12 cellular contexts compared by ENCODE assay signal in the genomic region with DNA sequence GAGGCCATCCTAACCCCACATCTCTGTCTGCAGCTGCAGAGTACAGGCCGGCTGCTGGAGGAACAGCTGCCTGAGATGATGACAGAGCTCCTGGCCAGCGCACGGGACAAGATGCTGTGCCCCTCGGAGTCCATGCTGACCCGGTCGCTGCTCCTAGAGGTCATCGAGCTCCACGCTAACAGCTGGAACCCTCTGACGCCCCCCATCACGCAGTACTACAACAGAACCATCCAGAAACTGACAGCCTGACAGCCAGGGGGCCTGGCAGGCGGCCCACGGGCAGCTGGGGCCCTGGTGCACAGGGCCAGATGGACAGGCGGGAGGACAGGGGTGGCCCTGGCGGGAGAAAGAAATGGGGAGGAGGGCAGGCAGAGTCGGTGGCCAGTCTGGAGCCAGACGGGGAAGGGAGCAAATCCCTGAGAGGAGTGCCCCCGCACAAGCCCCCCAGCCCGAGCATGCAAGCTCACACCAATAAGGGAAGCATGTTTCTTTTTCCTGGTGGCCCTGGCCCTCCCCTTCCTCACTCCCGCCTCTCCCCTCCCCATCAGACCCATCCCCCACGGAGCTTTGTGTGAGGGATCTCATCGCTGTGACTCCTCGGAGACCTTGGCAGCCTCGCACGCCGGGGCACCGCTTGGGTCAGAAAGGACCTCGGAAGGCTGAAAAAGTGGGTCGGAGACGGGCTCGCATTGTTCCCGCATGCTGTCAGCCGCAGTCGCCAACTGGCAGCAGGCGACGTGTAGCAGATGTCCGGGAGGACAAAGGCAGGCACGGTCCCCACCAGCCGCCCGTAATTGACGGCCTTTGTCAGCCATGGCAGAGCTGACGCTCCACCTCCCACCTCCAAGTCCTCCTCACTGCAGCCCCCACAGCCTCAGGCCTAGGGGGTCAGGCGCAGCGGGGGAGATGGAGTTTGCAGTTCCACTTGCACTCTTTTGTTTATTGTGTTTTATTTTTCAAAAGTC.
DNase-seq lines count a peak whose midpoint lies in the region; ATAC-seq and TF ChIP-seq lines count a peak whose summit lies in the region.
"Had no signal": no experiment of that assay in that cellular context is flagged by ENCODE, and none has a peak within 500 bp of the region (broad histone marks: within the 10 kb centered on the region; RNA-seq: fewer than 3 reads in every experiment).

No MANE protein-coding gene starts in this region.

- TF ChIP-seq CTCF in vagina (IDR thresholded peaks at IDR 0.05), result no peak

- no peaks in the 10 kb centered on the region for H3K9me3 Mint-ChIP-seq in stimulated activated naive CD8-positive, alpha-beta T cell treated with anti-CD3 and anti-CD28 coated beads, Interleukin-15, Interleukin-2, amounts not matched to agents 100 ng/mL and 50 ng/mL, for 24 hours
- peaks cover 0 to under 1% of the 10 kb centered on the region in 2 donors for H3K9me3 Mint-ChIP-seq in stimulated activated naive CD8-positive, alpha-beta T cell treated with anti-CD3 and anti-CD28 coated beads, Interleukin-15, amount 100 ng/mL, for 72 hours
- peaks cover 2% of the 10 kb centered on the region for H3K9me3 Mint-ChIP-seq in activated CD4-positive, alpha-beta memory T cell treated with anti-CD3 and anti-CD28 coated beads, Interleukin-2, amount 10 ng/mL, durations not matched to agents 7 days and 5 days

- CTCF ChIA-PET in activated CD4-positive, alpha-beta memory T cell treated with anti-CD3 and anti-CD28 coated beads, Interleukin-2, amount 10 ng/mL, durations not matched to agents 7 days and 5 days (lab: Charles Lee), result no interaction called here

- no peak for DNase-seq in stimulated activated naive CD8-positive, alpha-beta T cell treated with anti-CD3 and anti-CD28 coated beads, Interleukin-15, amount 100 ng/mL, for 72 hours
- DNase-seq in mesendoderm (peak; percentile 89), vagina (ENCODE audit: extremely low spot score in 2 of 2) (no peak)
- DNase-seq in activated CD4-positive, alpha-beta memory T cell treated with anti-CD3 and anti-CD28 coated beads, Interleukin-2, amount 10 ng/mL, durations not matched to agents 7 days and 5 days, result no peak
- DNase-seq: activated CD8-positive, alpha-beta memory T cell treated with anti-CD3 and anti-CD28 coated beads, Interleukin-2, amount 50 U/mL, for 48 hours; dermis blood vessel endothelial cell; stimulated activated CD4-positive, alpha-beta T cell treated with anti-CD3 and anti-CD28 coated beads, Interleukin-12 subunit alpha, Interleukin-12 subunit beta, amount 100 ng/mL, for 4 hours; stimulated activated naive CD8-positive, alpha-beta T cell treated with anti-CD3 and anti-CD28 coated beads, Interleukin-15, Interleukin-2, amounts not matched to agents 100 U/mL and 50 U/mL, for 24 hours had no signal

- POLR2A ChIA-PET in activated CD4-positive, alpha-beta memory T cell treated with anti-CD3 and anti-CD28 coated beads, Interleukin-2, amount 10 ng/mL, durations not matched to agents 7 days and 5 days (lab: Charles Lee), result interaction anchor here (2.0 kb wide), 1 partner anchor 9 kb away, joined by 7 read pairs; no protein-coding TSS in a partner anchor

- no peak overlapping the region for H3K4me3 Mint-ChIP-seq in stimulated activated naive CD8-positive, alpha-beta T cell treated with anti-CD3 and anti-CD28 coated beads, Interleukin-15, Interleukin-2, amounts not matched to agents 100 ng/mL and 50 ng/mL, for 24 hours
- H3K4me3 Mint-ChIP-seq in stimulated activated naive CD8-positive, alpha-beta T cell treated with anti-CD3 and anti-CD28 coated beads, Interleukin-15, amount 100 ng/mL, for 72 hours, result no peak overlapping the region
- no peak overlapping the region for H3K4me3 Mint-ChIP-seq in activated CD4-positive, alpha-beta memory T cell treated with anti-CD3 and anti-CD28 coated beads, Interleukin-2, amount 10 ng/mL, durations not matched to agents 7 days and 5 days

- no peaks in the 10 kb centered on the region for H3K27me3 Mint-ChIP-seq in stimulated activated naive CD8-positive, alpha-beta T cell treated with anti-CD3 and anti-CD28 coated beads, Interleukin-15, Interleukin-2, amounts not matched to agents 100 ng/mL and 50 ng/mL, for 24 hours
- H3K27me3 Mint-ChIP-seq in stimulated activated naive CD8-positive, alpha-beta T cell treated with anti-CD3 and anti-CD28 coated beads, Interleukin-15, amount 100 ng/mL, for 72 hours, result no peaks in the 10 kb centered on the region
- no peaks in the 10 kb centered on the region for H3K27me3 Mint-ChIP-seq in activated CD4-positive, alpha-beta memory T cell treated with anti-CD3 and anti-CD28 coated beads, Interleukin-2, amount 10 ng/mL, durations not matched to agents 7 days and 5 days

- H3K4me2 ChIP-seq in mesendoderm (ENCODE audit: low read length), result peak overlapping the region; percentile 56

- intact Hi-C loops in vagina (cut with DNase I), result no loop called here

- H3K9me3 ChIP-seq in ectodermal cell (ENCODE audit: control insufficient read depth, low read length) (no peaks in the 10 kb centered on the region), vagina (no peaks in the 10 kb centered on the region)

- H3K4me1 ChIP-seq in ectodermal cell (ENCODE audit: control insufficient read depth, insufficient read depth, low read length) (peaks cover 34% of the 10 kb centered on the region), mesendoderm (ENCODE audit: control insufficient read depth, low read depth, low read length) (peaks cover 19% of the 10 kb centered on the region), vagina (peaks cover 26% of the 10 kb centered on the region)

- no peaks in the 10 kb centered on the region for H3K79me2 ChIP-seq in mesendoderm (ENCODE audit: control insufficient read depth, insufficient read depth, low read length)

- TF ChIP-seq POLR2A in vagina (IDR thresholded peaks at IDR 0.05), result no peak

- H2BK15ac ChIP-seq in mesendoderm (replicated peaks; ENCODE audit: low read depth), result no peak overlapping the region

- H2BK5ac ChIP-seq in mesendoderm (ENCODE audit: low read length), result peak overlapping the region; percentile 81

- WGBS in ectodermal cell, 2 experiments, result 21 to 24% methylated on average over 42 to 43 of the region's 43 CpGs
- no CpG with 5 or more reads among the region's 43 CpGs for WGBS in mesendoderm (ENCODE audit: extremely low coverage, insufficient coverage, low lambda C conversion rate)

- H3K36me3 ChIP-seq in ectodermal cell (ENCODE audit: control insufficient read depth, insufficient read depth, low read length) (no peaks in the 10 kb centered on the region), mesendoderm (ENCODE audit: control insufficient read depth, insufficient read depth, low read length) (no peaks in the 10 kb centered on the region), vagina (no peaks in the 10 kb centered on the region)

- H3K36me3 Mint-ChIP-seq in stimulated activated naive CD8-positive, alpha-beta T cell treated with anti-CD3 and anti-CD28 coated beads, Interleukin-15, Interleukin-2, amounts not matched to agents 100 ng/mL and 50 ng/mL, for 24 hours (ENCODE audit: low read depth), result no peaks in the 10 kb centered on the region
- peaks cover 2% of the 10 kb centered on the region for H3K36me3 Mint-ChIP-seq in activated CD4-positive, alpha-beta memory T cell treated with anti-CD3 and anti-CD28 coated beads, Interleukin-2, amount 10 ng/mL, durations not matched to agents 7 days and 5 days (ENCODE audit: low read depth)

- H3K56ac ChIP-seq in mesendoderm (ENCODE audit: low read length), result peak overlapping the region; percentile 91

- peak overlapping the region; percentile 46 for H3K4ac ChIP-seq in mesendoderm (ENCODE audit: low read depth, low read length)

- H3K27me3 ChIP-seq in ectodermal cell (ENCODE audit: control insufficient read depth, insufficient read depth, low read length, poor library complexity, severe bottlenecking) (no peaks in the 10 kb centered on the region), mesendoderm (ENCODE audit: insufficient read depth, low read length, poor library complexity) (no peaks in the 10 kb centered on the region), vagina (no peaks in the 10 kb centered on the region)

- ATAC-seq in stimulated activated naive CD8-positive, alpha-beta T cell treated with anti-CD3 and anti-CD28 coated beads, Interleukin-15, amount 100 ng/mL, for 72 hours, result no peak
- ATAC-seq in HG03342 (IDR thresholded peaks at IDR 0.05; ENCODE audit: unreplicated experiment) (no peak), HG03139 (IDR thresholded peaks at IDR 0.05; ENCODE audit: unreplicated experiment) (no peak)
- ATAC-seq: stimulated activated naive CD8-positive, alpha-beta T cell treated with anti-CD3 and anti-CD28 coated beads, Interleukin-15, Interleukin-2, amounts not matched to agents 100 U/mL and 50 U/mL, for 24 hours had no signal

- H3K9ac ChIP-seq in mesendoderm (ENCODE audit: low read length), result peak overlapping the region; percentile 58

- H3K4me1 Mint-ChIP-seq in stimulated activated naive CD8-positive, alpha-beta T cell treated with anti-CD3 and anti-CD28 coated beads, Interleukin-15, Interleukin-2, amounts not matched to agents 100 ng/mL and 50 ng/mL, for 24 hours (ENCODE audit: low read depth), result peaks cover 8% of the 10 kb centered on the region
- H3K4me1 Mint-ChIP-seq in stimulated activated naive CD8-positive, alpha-beta T cell treated with anti-CD3 and anti-CD28 coated beads, Interleukin-15, amount 100 ng/mL, for 72 hours, result peaks cover 19% of the 10 kb centered on the region
- H3K4me1 Mint-ChIP-seq in activated CD4-positive, alpha-beta memory T cell treated with anti-CD3 and anti-CD28 coated beads, Interleukin-2, amount 10 ng/mL, durations not matched to agents 7 days and 5 days, result peaks cover 31% of the 10 kb centered on the region

- no peak overlapping the region for H4K8ac ChIP-seq in mesendoderm (ENCODE audit: low read depth, low read length)

- peak overlapping the region; percentile 82 for H2AK5ac ChIP-seq in mesendoderm (ENCODE audit: low read length)

- H3K4me3 ChIP-seq in ectodermal cell (ENCODE audit: insufficient read depth, low read depth, low read length) (peak overlapping the region; percentile 0), mesendoderm (ENCODE audit: low read length) (no peak overlapping the region), vagina (no peak overlapping the region)

- H2BK120ac ChIP-seq in mesendoderm (ENCODE audit: low read depth, low read length), result no peak overlapping the region

- peak overlapping the region; percentile 47 for H4K5ac ChIP-seq in mesendoderm (ENCODE audit: low read length)

- H3K27ac Mint-ChIP-seq in stimulated activated naive CD8-positive, alpha-beta T cell treated with anti-CD3 and anti-CD28 coated beads, Interleukin-15, Interleukin-2, amounts not matched to agents 100 ng/mL and 50 ng/mL, for 24 hours, result peak overlapping the region; percentile 42
- H3K27ac Mint-ChIP-seq in stimulated activated naive CD8-positive, alpha-beta T cell treated with anti-CD3 and anti-CD28 coated beads, Interleukin-15, amount 100 ng/mL, for 72 hours, result no peak overlapping the region
- no peak overlapping the region for H3K27ac Mint-ChIP-seq in activated CD4-positive, alpha-beta memory T cell treated with anti-CD3 and anti-CD28 coated beads, Interleukin-2, amount 10 ng/mL, durations not matched to agents 7 days and 5 days

- peak overlapping the region; percentile 5 for H3K18ac ChIP-seq in mesendoderm (ENCODE audit: low read length)

- H3K27ac ChIP-seq in ectodermal cell (ENCODE audit: insufficient read depth, low read depth, low read length, poor library complexity, severe bottlenecking) (peak overlapping the region; percentile 85), mesendoderm (ENCODE audit: low read depth, low read length) (peak overlapping the region; percentile 10), vagina (peak overlapping the region; percentile 15)

- no peaks in the 10 kb centered on the region for H3K79me1 ChIP-seq in mesendoderm (ENCODE audit: low read length)

- peak overlapping the region; percentile 94 for H3K23ac ChIP-seq in mesendoderm (ENCODE audit: low read length)

Comparison
In these comparisons a context has a peak if more than half of its experiments do, and no peak if none do; other contexts are left out.
1. H3K27ac ChIP-seq: peak in every context shown above with its lines; median percentile 85 in ectodermal cell; 15 in vagina; 10 in mesendoderm.